ENCODE assay signal across 8 cellular contexts in genomic region chr2:215435809-215436704, GRCh38. TPM values are rescaled to one million over a fixed set of nuclear protein-coding genes. Genes with fewer than 3 reads are reported as not detected.
A peak's percentile ranks its signal among the peaks of the same experiment; 100 is the strongest.
DNase-seq lines count a peak whose midpoint lies in the region; ATAC-seq, FAIRE-seq and TF ChIP-seq lines count a peak whose summit lies in the region.

FN1 (minus strand) TSS chr2:215436068; CDS start chr2:215435802, 266 bp downstream.

- peaks cover 6% of the 10 kb centered on the region for H3K27me3 ChIP-seq in neural progenitor cell

- H3F3A ChIP-seq in neural progenitor cell (ENCODE audit: low read depth): peaks cover 17% of the 10 kb centered on the region

- H2AFZ ChIP-seq in neural progenitor cell (replicated peaks): peak within 1 kb of the TSS; percentile 88

- TF ChIP-seq CTCF in AG09309 (IDR thresholded peaks at IDR 0.05; ENCODE audit: control insufficient read depth, insufficient read depth, low read depth, low read length, missing control alignments): no peak
- TF ChIP-seq CTCF in neural progenitor cell (IDR thresholded peaks at IDR 0.05): no peak

- no peaks in the 10 kb centered on the region for H3K79me2 ChIP-seq in neural progenitor cell (ENCODE audit: low read depth)

- no peaks in the 10 kb centered on the region for H3K9me3 Mint-ChIP-seq in activated naive CD4-positive, alpha-beta T cell treated with anti-CD3 and anti-CD28 coated beads, Interleukin-2, amount 10 ng/mL, durations not matched to agents 7 days and 5 days
- no peaks in the 10 kb centered on the region for H3K9me3 Mint-ChIP-seq in neural progenitor cell

- CTCF ChIA-PET in activated naive CD4-positive, alpha-beta T cell treated with anti-CD3 and anti-CD28 coated beads, Interleukin-2, amount 10 ng/mL, durations not matched to agents 7 days and 5 days (lab: Charles Lee): interaction anchor here (1.0 kb wide), 1 partner anchor 15 kb away, joined by 3 read pairs; no protein-coding TSS in a partner anchor

- ATAC-seq in GM19035 (IDR thresholded peaks at IDR 0.05; ENCODE audit: unreplicated experiment) (peak; percentile 92), HG03378 (IDR thresholded peaks at IDR 0.05; ENCODE audit: unreplicated experiment) (peak; percentile 66)

- H3K36me3 ChIP-seq in neural progenitor cell: no peaks in the 10 kb centered on the region

- H3K27me3 Mint-ChIP-seq in activated naive CD4-positive, alpha-beta T cell treated with anti-CD3 and anti-CD28 coated beads, Interleukin-2, amount 10 ng/mL, durations not matched to agents 7 days and 5 days: peaks cover 72% of the 10 kb centered on the region
- H3K27me3 Mint-ChIP-seq in neural progenitor cell (ENCODE audit: insufficient read depth, low read depth): no peaks in the 10 kb centered on the region

- peak within 1 kb of the TSS; percentile 75 for H3K4me3 Mint-ChIP-seq in activated naive CD4-positive, alpha-beta T cell treated with anti-CD3 and anti-CD28 coated beads, Interleukin-2, amount 10 ng/mL, durations not matched to agents 7 days and 5 days
- H3K4me3 Mint-ChIP-seq in neural progenitor cell: peak within 1 kb of the TSS; percentile 95

- peak within 1 kb of the TSS; percentile 85 for H3K4me2 ChIP-seq in neural progenitor cell

- no peak for FAIRE-seq in RCC 7860 (lab: Jason Lieb, UNC)
- no peak for FAIRE-seq in frontal cortex (lab: Jason Lieb, UNC)

- H4K20me1 ChIP-seq in neural progenitor cell (ENCODE audit: low read depth): no peaks in the 10 kb centered on the region

- peak within 1 kb of the TSS; percentile 82 for H3K27ac ChIP-seq in neural progenitor cell

- DNase-seq in AG09309 (ENCODE audit: low read depth) (peak; percentile 98), RCC 7860 (ENCODE audit: low spot score) (peak; percentile 73), frontal cortex (ENCODE audit: low spot score in 2 of 2) (peak; percentile 82 to 87), neural progenitor cell (ENCODE audit: low spot score) (peak; percentile 96), stromal cell of bone marrow (ENCODE audit: low read depth) (peak; percentile 97)
- DNase-seq in activated naive CD4-positive, alpha-beta T cell treated with anti-CD3 and anti-CD28 coated beads, Interleukin-2, amount 10 ng/mL, durations not matched to agents 7 days and 5 days: peak; percentile 79

- H3K4me3 ChIP-seq in AG09309 (ENCODE audit: control insufficient read depth, low read depth, low read length) (peak within 1 kb of the TSS; percentile 89), neural progenitor cell (peak within 1 kb of the TSS; percentile 61)

- peaks cover 14% of the 10 kb centered on the region for H3K4me1 Mint-ChIP-seq in activated naive CD4-positive, alpha-beta T cell treated with anti-CD3 and anti-CD28 coated beads, Interleukin-2, amount 10 ng/mL, durations not matched to agents 7 days and 5 days
- peaks cover 18% of the 10 kb centered on the region for H3K4me1 Mint-ChIP-seq in neural progenitor cell

- H3K4me1 ChIP-seq in neural progenitor cell: peaks cover 16% of the 10 kb centered on the region

- no peaks in the 10 kb centered on the region for H3K9me3 ChIP-seq in neural progenitor cell (ENCODE audit: low read depth)

- peak within 1 kb of the TSS; percentile 56 for H3K9ac ChIP-seq in neural progenitor cell

- no peak within 1 kb of the TSS for H3K27ac Mint-ChIP-seq in activated naive CD4-positive, alpha-beta T cell treated with anti-CD3 and anti-CD28 coated beads, Interleukin-2, amount 10 ng/mL, durations not matched to agents 7 days and 5 days
- H3K27ac Mint-ChIP-seq in neural progenitor cell: peak within 1 kb of the TSS; percentile 98

- H3K36me3 Mint-ChIP-seq in activated naive CD4-positive, alpha-beta T cell treated with anti-CD3 and anti-CD28 coated beads, Interleukin-2, amount 10 ng/mL, durations not matched to agents 7 days and 5 days: no peaks in the 10 kb centered on the region
- H3K36me3 Mint-ChIP-seq in neural progenitor cell: peaks cover 14% of the 10 kb centered on the region

RNA-seq across cellular contexts. Expression of gene FN1, which starts in this region (rescaled TPM):
- 99.9 TPM for total RNA-seq in frontal cortex
- total RNA-seq in neural progenitor cell (ENCODE audit: low replicate concordance): 52.0 and 77.6 TPM in 2 replicates

Comparison
In these comparisons a context has a peak if more than half of its experiments do, and no peak if none do; other contexts are left out.
1. Peak in every context shown above with its lines: DNase-seq, ATAC-seq, H3K4me3 ChIP-seq and H3K27ac ChIP-seq.